In genomic region chr7:112898432-112899290, GRCh38 we compare ENCODE assay signal across 1 cellular context.
TF ChIP-seq lines count a peak whose summit lies in the region.

No MANE protein-coding gene starts in this region.

TF ChIP-seq in HepG2, 621 proteins besides CTCF, POLR2A, EP300 and RAD21 (continued from another document and continues in another):
- TF ChIP-seq ZSCAN5A (CRISPR knock-in tag; IDR thresholded peaks at IDR 0.05; ENCODE audit: borderline replicate concordance), result no peak
- no peak for TF ChIP-seq STAT5B (CRISPR knock-in tag; IDR thresholded peaks at IDR 0.05)
- TF ChIP-seq ZNF800 (CRISPR knock-in tag; IDR thresholded peaks at IDR 0.05), result no peak
- no peak for TF ChIP-seq SOX13 (IDR thresholded peaks at IDR 0.05)
- TF ChIP-seq SOX13 (CRISPR knock-in tag; conservative IDR thresholded peaks at IDR 0.05 in 1 of 2, IDR thresholded peaks at IDR 0.05 in 1 of 2), result peak in 1 of 2 experiments; percentile 45; a peak in 1 of 4 replicates
- TF ChIP-seq ZNF367 (CRISPR knock-in tag; IDR thresholded peaks at IDR 0.05; ENCODE audit: borderline replicate concordance), result no peak
- no peak for TF ChIP-seq SALL2 (CRISPR knock-in tag; IDR thresholded peaks at IDR 0.05)
- no peak for TF ChIP-seq TRIM22 (IDR thresholded peaks at IDR 0.05)
- no peak for TF ChIP-seq ETV6 (CRISPR knock-in tag; conservative IDR thresholded peaks at IDR 0.05)
- TF ChIP-seq NPAS2 (CRISPR knock-in tag; IDR thresholded peaks at IDR 0.05; ENCODE audit: borderline replicate concordance), result no peak
- TF ChIP-seq MIER2 (CRISPR knock-in tag; IDR thresholded peaks at IDR 0.05), result peak; percentile 49; the same call in 1 of the 2 replicates
- TF ChIP-seq FOXO1 (CRISPR knock-in tag; IDR thresholded peaks at IDR 0.05), result peak; percentile 83
- no peak for TF ChIP-seq ZNF335 (CRISPR knock-in tag; IDR thresholded peaks at IDR 0.05)
- TF ChIP-seq ZBTB49 (CRISPR knock-in tag; IDR thresholded peaks at IDR 0.05; ENCODE audit: borderline replicate concordance), result no peak
- no peak for TF ChIP-seq ZNF280D (CRISPR knock-in tag; IDR thresholded peaks at IDR 0.05)
- no peak for TF ChIP-seq ZNF230 (CRISPR knock-in tag; IDR thresholded peaks at IDR 0.05)
- no peak for TF ChIP-seq GRHL1 (CRISPR knock-in tag; conservative IDR thresholded peaks at IDR 0.05)
- TF ChIP-seq ZBTB20 (CRISPR knock-in tag; IDR thresholded peaks at IDR 0.05; ENCODE audit: borderline replicate concordance, low read depth), result no peak
- no peak for TF ChIP-seq ZBTB3 (CRISPR knock-in tag; IDR thresholded peaks at IDR 0.05; ENCODE audit: borderline replicate concordance, low read depth)
- no peak for TF ChIP-seq KDM5B (CRISPR knock-in tag; IDR thresholded peaks at IDR 0.05; ENCODE audit: borderline replicate concordance)
- TF ChIP-seq FOXC1 (CRISPR knock-in tag; IDR thresholded peaks at IDR 0.05; ENCODE audit: borderline replicate concordance), result 0 out of 2 replicates have a peak, but pooled peaks have one; percentile 45
- TF ChIP-seq POLR2AphosphoS2 (IDR thresholded peaks at IDR 0.05; ENCODE audit: low read depth, low read length), result no peak
- TF ChIP-seq ZC3H13 (CRISPR knock-in tag; IDR thresholded peaks at IDR 0.05), result no peak
- TF ChIP-seq ZNF792 (CRISPR knock-in tag; IDR thresholded peaks at IDR 0.05), result no peak
- no peak for TF ChIP-seq ETS1 (CRISPR knock-in tag; IDR thresholded peaks at IDR 0.05)
- TF ChIP-seq NFRKB (IDR thresholded peaks at IDR 0.05), result no peak
- peak; percentile 67; the same call in 1 of the 2 replicates for TF ChIP-seq ERF (CRISPR knock-in tag; IDR thresholded peaks at IDR 0.05)
- TF ChIP-seq ZBTB8A (CRISPR knock-in tag; IDR thresholded peaks at IDR 0.05; ENCODE audit: borderline replicate concordance, low read depth), result no peak
- peak; percentile 80 for TF ChIP-seq ZNF614 (CRISPR knock-in tag; IDR thresholded peaks at IDR 0.05; ENCODE audit: borderline replicate concordance)
- TF ChIP-seq NFIC (IDR thresholded peaks at IDR 0.05; ENCODE audit: low read length), result no peak
- no peak for TF ChIP-seq ZEB1 (IDR thresholded peaks at IDR 0.05; ENCODE audit: insufficient replicate concordance, low read depth)
- TF ChIP-seq ZUFSP (CRISPR knock-in tag; IDR thresholded peaks at IDR 0.05; ENCODE audit: borderline replicate concordance), result no peak
- no peak for TF ChIP-seq ZNF678 (CRISPR knock-in tag; IDR thresholded peaks at IDR 0.05)
- TF ChIP-seq ZNF552 (CRISPR knock-in tag; IDR thresholded peaks at IDR 0.05; ENCODE audit: borderline replicate concordance), result no peak
- TF ChIP-seq ZNF292 (CRISPR knock-in tag; IDR thresholded peaks at IDR 0.05; ENCODE audit: borderline replicate concordance, low read depth), result no peak
- TF ChIP-seq AGO2 (optimal IDR thresholded peaks at IDR 0.05; ENCODE audit: low read depth, low read length), result no peak
- TF ChIP-seq KLF11 (CRISPR knock-in tag; IDR thresholded peaks at IDR 0.05), result no peak
- no peak for TF ChIP-seq TBX3 (IDR thresholded peaks at IDR 0.05; ENCODE audit: borderline replicate concordance)
- no peak for TF ChIP-seq SP5 (CRISPR knock-in tag; IDR thresholded peaks at IDR 0.05; ENCODE audit: borderline replicate concordance, low read depth)
- no peak for TF ChIP-seq ATF4 (CRISPR knock-in tag; IDR thresholded peaks at IDR 0.05)
- TF ChIP-seq NFE2L1 (CRISPR knock-in tag; IDR thresholded peaks at IDR 0.05; ENCODE audit: borderline replicate concordance), result no peak
- peak; percentile 78; the same call in 1 of the 2 replicates for TF ChIP-seq HOMEZ (CRISPR knock-in tag; IDR thresholded peaks at IDR 0.05; ENCODE audit: low read depth)
- peak; percentile 83; the same call in 2 of the 3 replicates for TF ChIP-seq MXI1 (IDR thresholded peaks at IDR 0.05; ENCODE audit: borderline replicate concordance, low read depth, low read length)
- no peak for TF ChIP-seq CBX1 (IDR thresholded peaks at IDR 0.05; ENCODE audit: low read depth)
- TF ChIP-seq SP140L (CRISPR knock-in tag; IDR thresholded peaks at IDR 0.05; ENCODE audit: borderline replicate concordance), result no peak
- TF ChIP-seq GMEB2 (CRISPR knock-in tag; IDR thresholded peaks at IDR 0.05; ENCODE audit: low read depth), result no peak
